ENCODE assay signal across 8 cellular contexts in the genomic region with DNA sequence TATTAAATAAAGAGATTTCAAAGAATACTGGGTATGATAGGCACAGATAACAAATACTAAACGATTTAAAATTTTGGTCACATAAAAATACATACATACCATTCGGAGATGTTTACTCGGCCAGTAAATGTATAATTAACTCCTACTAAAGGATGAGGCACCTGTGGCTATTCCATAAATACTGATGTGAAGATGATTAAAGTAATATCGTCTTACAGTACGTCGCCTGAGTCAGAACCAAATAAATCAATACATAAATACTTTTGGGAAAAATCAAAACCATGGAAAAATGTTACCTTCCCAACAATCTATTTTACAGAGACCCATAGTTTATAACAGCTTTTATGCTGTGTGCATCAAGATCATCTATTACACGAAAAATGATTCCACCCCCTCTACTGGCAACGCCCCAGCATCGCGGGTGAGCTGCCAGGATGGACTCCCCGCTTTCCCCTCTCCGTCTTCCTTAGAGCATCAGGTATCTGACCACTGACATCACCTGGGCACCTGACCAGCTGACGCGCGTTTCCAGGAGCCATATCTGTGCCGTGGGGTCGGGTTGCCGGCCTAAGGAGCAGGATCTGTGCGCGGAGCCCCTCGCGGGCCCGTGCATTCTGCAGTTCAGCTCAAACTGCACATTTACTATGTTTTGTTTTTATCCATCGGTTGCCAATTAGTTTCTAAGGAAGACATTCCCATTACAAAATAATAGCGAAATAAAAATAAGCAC. TPM values are rescaled to one million over a fixed set of nuclear protein-coding genes. Genes with fewer than 3 reads are reported as not detected.
DNase-seq lines count a peak whose midpoint lies in the region; ATAC-seq and TF ChIP-seq lines count a peak whose summit lies in the region.

No MANE protein-coding gene starts in this region.

- H3K4me1 Mint-ChIP-seq in activated T-cell treated with anti-CD3 and anti-CD28 coated beads, Interleukin-2, amount 50 U/mL, for 4 hours (ENCODE audit: low read depth): peaks cover 7% of the 10 kb centered on the region
- peaks cover 4 to 12% (median 9%) of the 10 kb centered on the region in 3 donors for H3K4me1 Mint-ChIP-seq in naive B cell

- ATAC-seq in GM21529 (IDR thresholded peaks at IDR 0.05; ENCODE audit: unreplicated experiment): peak; percentile 62
- peak; percentile 71 for ATAC-seq in PC-3
- peak; percentile 72 to 73 for ATAC-seq in activated T-cell treated with anti-CD3 and anti-CD28 coated beads, Interleukin-2, amount 50 U/mL, for 4 hours
- ATAC-seq in naive B cell (ENCODE audit: low read depth in 2 of 2): peak; percentile 71 to 76

- H3K9me2 ChIP-seq in PC-3 (replicated peaks; ENCODE audit: low read length): no peaks in the 10 kb centered on the region

- intact Hi-C loops in PC-3 (cut with micrococcal nuclease) (loop anchor here (1.0 to 2.0 kb wide), 4 partner anchors 39 to 297 kb away; partner anchors contain the start of gene FAM117B), esophagus muscularis mucosa (cut with DNase I) (no loop called here)

- DNase-seq in DMS153 (lab: John Stamatoyannopoulos, UW): peak; percentile 88
- peak; percentile 53 for DNase-seq in Jurkat, Clone E6-1 (ENCODE audit: low read depth, low spot score)
- DNase-seq in PC-3: peak; percentile 86
- peak; percentile 53 for DNase-seq in activated T-cell treated with anti-CD3 and anti-CD28 coated beads, Interleukin-2, amount 50 U/mL, for 4 hours
- DNase-seq in esophagus muscularis mucosa (ENCODE audit: extremely low spot score): no peak
- DNase-seq in naive B cell: peak; percentile 54
- peak; percentile 65 for DNase-seq in stimulated activated naive CD4-positive, alpha-beta T cell treated with Interleukin-2 at 50 U/mL for 16 hours (lab: John Stamatoyannopoulos, UW)

- no peak for TF ChIP-seq POLR2A in esophagus muscularis mucosa (IDR thresholded peaks at IDR 0.05; ENCODE audit: low read depth)

- H3K4me3 ChIP-seq in Jurkat, Clone E6-1 (ENCODE audit: low read length): peak overlapping the region; percentile 77
- H3K4me3 ChIP-seq in PC-3 (ENCODE audit: low read length) (peak overlapping the region; percentile 78), esophagus muscularis mucosa (peak overlapping the region; percentile 83 to 94 (median 90))

- peak overlapping the region; percentile 92 for H3K4me3 Mint-ChIP-seq in activated T-cell treated with anti-CD3 and anti-CD28 coated beads, Interleukin-2, amount 50 U/mL, for 4 hours
- H3K4me3 Mint-ChIP-seq in naive B cell: peak overlapping the region; percentile 88 to 98 (median 97)

- peak overlapping the region; percentile 63 to 92 (median 72) for H3K27ac Mint-ChIP-seq in naive B cell

- no peaks in the 10 kb centered on the region for H3K27me3 Mint-ChIP-seq in activated T-cell treated with anti-CD3 and anti-CD28 coated beads, Interleukin-2, amount 50 U/mL, for 4 hours (ENCODE audit: low read depth)
- no peaks in the 10 kb centered on the region for H3K27me3 Mint-ChIP-seq in naive B cell

- no peak for TF ChIP-seq EP300 in esophagus muscularis mucosa (IDR thresholded peaks at IDR 0.05)

- 4% methylated on average over 25 of the region's 25 CpGs for WGBS in esophagus muscularis mucosa

- H4K20me1 ChIP-seq in PC-3 (ENCODE audit: low read length): no peaks in the 10 kb centered on the region

- peak overlapping the region; percentile 38 for H3K27ac ChIP-seq in PC-3 (ENCODE audit: low read length)
- H3K27ac ChIP-seq in esophagus muscularis mucosa (replicated peaks in 1 of 4): peak overlapping the region; percentile 77 to 92 (median 90)

- no peaks in the 10 kb centered on the region for H3K36me3 ChIP-seq in PC-3 (ENCODE audit: low read depth, low read length)
- no peaks in the 10 kb centered on the region for H3K36me3 ChIP-seq in esophagus muscularis mucosa

- no peaks in the 10 kb centered on the region for H3F3A ChIP-seq in PC-3 (ENCODE audit: low read length, unreplicated experiment)

- POLR2A ChIA-PET in PC-3 (lab: Charles Lee; ENCODE audit: unreplicated experiment): interaction anchor here (0.6 kb wide), 1 partner anchor 324 kb away, joined by 6 read pairs; no protein-coding TSS in a partner anchor

- peak overlapping the region; percentile 96 for H2AFZ ChIP-seq in PC-3 (ENCODE audit: low read length)

- H3K36me3 Mint-ChIP-seq in activated T-cell treated with anti-CD3 and anti-CD28 coated beads, Interleukin-2, amount 50 U/mL, for 4 hours (ENCODE audit: insufficient read depth): no peaks in the 10 kb centered on the region
- no peaks in the 10 kb centered on the region for H3K36me3 Mint-ChIP-seq in naive B cell

- no peaks in the 10 kb centered on the region for H3K9me3 Mint-ChIP-seq in activated T-cell treated with anti-CD3 and anti-CD28 coated beads, Interleukin-2, amount 50 U/mL, for 4 hours
- no peaks in the 10 kb centered on the region for H3K9me3 Mint-ChIP-seq in naive B cell

- H3K9ac ChIP-seq in PC-3 (ENCODE audit: low read length): peak overlapping the region; percentile 71

- H3K4me1 ChIP-seq in PC-3 (ENCODE audit: insufficient read depth, low read length) (0 out of 2 replicates have a peak, but pooled peaks cover 8% of the 10 kb centered on the region), esophagus muscularis mucosa (peaks cover 4 to 16% (median 15%) of the 10 kb centered on the region in 4 donors)

- H3K9me3 ChIP-seq in PC-3 (ENCODE audit: low read length): no peaks in the 10 kb centered on the region
- no peaks in the 10 kb centered on the region for H3K9me3 ChIP-seq in esophagus muscularis mucosa

- CTCF ChIA-PET in PC-3 (lab: Charles Lee): interaction anchor here (0.5 to 1.3 kb wide), 2 partner anchors 16 to 282 kb away, joined by 4 to 8 read pairs; no protein-coding TSS in a partner anchor

- TF ChIP-seq CTCF in PC-3 (conservative IDR thresholded peaks at IDR 0.05; ENCODE audit: low read depth, low read length) (peak; percentile 63), esophagus muscularis mucosa (IDR thresholded peaks at IDR 0.05) (peak in 1 of 3 experiments; percentile 34)

- H3K4me2 ChIP-seq in PC-3 (ENCODE audit: low read length): peak overlapping the region; percentile 93

- no peaks in the 10 kb centered on the region for H3K27me3 ChIP-seq in PC-3 (ENCODE audit: low read length)
- no peaks in the 10 kb centered on the region for H3K27me3 ChIP-seq in esophagus muscularis mucosa

- H3K79me2 ChIP-seq in PC-3 (ENCODE audit: low read length): no peaks in the 10 kb centered on the region

- TSS peak; percentile 100 for BruUV-seq in PC-3 (replicated peaks; lab: Mats Ljungman, UMichigan)

RNA-seq across cellular contexts. Expression of gene ICA1L, which starts 1.0 kb away (rescaled TPM):
- 5.9 TPM for polyA plus RNA-seq in Jurkat, Clone E6-1 (2012; ENCODE audit: insufficient read depth, insufficient read length)
- 1.3 and 2.5 TPM in 2 replicates for total RNA-seq in PC-3 (2014; rRNA removed)
- 1 to 10 TPM; 3.3 to 4.7 (median 4.0) TPM for total RNA-seq in activated T-cell treated with anti-CD3 and anti-CD28 coated beads, Interleukin-2, amount 50 U/mL, for 4 hours
- 10 to 100 TPM in 2 of 4 donors, 1 to 10 TPM in 2; 9.6 to 14.4 (median 11.8) TPM for total RNA-seq in esophagus muscularis mucosa
- polyA plus RNA-seq in naive B cell (ENCODE audit: low read depth in 6 of 6): 1 to 10 TPM in 5 of 6 donors, under 1 TPM in 1; 0.89 to 4.8 (median 3.6) TPM

RNA-seq across cellular contexts. Expression of gene WDR12, which starts 40.9 kb away (rescaled TPM):
- polyA plus RNA-seq in Jurkat, Clone E6-1 (2012; ENCODE audit: insufficient read depth, insufficient read length): 142 TPM
- total RNA-seq in PC-3 (2014; rRNA removed) (60.5 and 65.4 TPM in 2 replicates), esophagus muscularis mucosa (10 to 100 TPM in 3 of 4 donors, 1 to 10 TPM in 1; 8.2 to 17.6 (median 12.8) TPM)
- total RNA-seq in activated T-cell treated with anti-CD3 and anti-CD28 coated beads, Interleukin-2, amount 50 U/mL, for 4 hours: 100 to 1,000 TPM; 172 to 219 (median 211) TPM
- 10 to 100 TPM in 5 of 6 donors, 1 to 10 TPM in 1; 7.1 to 18.6 (median 12.8) TPM for polyA plus RNA-seq in naive B cell (ENCODE audit: low read depth in 6 of 6)

RNA-seq across cellular contexts. Expression of gene CARF, which starts 41.5 kb away (rescaled TPM):
- 11.3 TPM for polyA plus RNA-seq in Jurkat, Clone E6-1 (2012; ENCODE audit: insufficient read depth, insufficient read length)
- total RNA-seq in PC-3 (2014; rRNA removed) (1.6 and 4.4 TPM in 2 replicates), esophagus muscularis mucosa (10 to 100 TPM in 3 of 4 donors, 1 to 10 TPM in 1; 8.0 to 16.6 (median 12.8) TPM)
- total RNA-seq in activated T-cell treated with anti-CD3 and anti-CD28 coated beads, Interleukin-2, amount 50 U/mL, for 4 hours: 1 to 10 TPM; 1.2 to 1.5 (median 1.4) TPM
- 10 to 100 TPM in 1 of 6 donors, 1 to 10 TPM in 4, under 1 TPM in 1; 0.32 to 10.9 (median 7.2) TPM for polyA plus RNA-seq in naive B cell (ENCODE audit: low read depth in 6 of 6)
